21 cellular contexts compared by ENCODE assay signal in the genomic region with DNA sequence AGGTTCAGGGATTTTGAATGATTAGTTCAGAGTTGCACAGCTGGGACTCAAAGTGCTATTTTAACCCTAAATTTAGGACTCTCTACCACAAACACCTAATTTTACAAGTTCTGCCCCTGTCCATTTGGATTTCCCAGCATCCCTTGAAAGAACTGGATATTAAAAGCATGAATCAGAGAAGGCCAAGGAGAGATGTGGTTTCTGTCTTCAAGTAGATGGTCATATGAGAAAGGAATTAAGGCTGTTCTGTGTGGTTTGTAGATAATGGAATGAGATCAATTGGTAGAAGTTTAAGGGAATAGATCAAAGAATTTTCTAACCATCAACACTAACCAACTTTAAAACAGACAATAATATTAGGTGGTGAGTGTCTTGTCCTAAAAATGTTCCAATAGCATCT.
"Had no signal": no experiment of that assay in that cellular context is flagged by ENCODE, and none has a peak within 500 bp of the region (broad histone marks: within the 10 kb centered on the region; RNA-seq: fewer than 3 reads in every experiment).

No MANE protein-coding gene starts in this region.

- H3K9me3 ChIP-seq: colonic mucosa, gastroesophageal sphincter, heart left ventricle, lower lobe of right lung, pancreas, right atrium auricular region, spleen, thoracic aorta, transverse colon, upper lobe of right lung, uterus had no signal

- H2AFZ ChIP-seq: hepatocyte had no signal

- H3K27ac ChIP-seq: colonic mucosa, epithelial cell of prostate, foreskin keratinocyte, gastroesophageal sphincter, heart left ventricle, hepatocyte, lower lobe of right lung, pancreas, right atrium auricular region, spleen, thoracic aorta, transverse colon, upper lobe of right lung, uterus had no signal

- H3K4me2 ChIP-seq: hepatocyte had no signal

- H3K4me3 ChIP-seq: colonic mucosa, gastroesophageal sphincter, heart left ventricle, hepatocyte, lower lobe of right lung, pancreas, right atrium auricular region, spleen, thoracic aorta, transverse colon, upper lobe of right lung, uterus had no signal

- H3K79me2 ChIP-seq: hepatocyte had no signal

- DNase-seq: colonic mucosa; effector CD8-positive, alpha-beta T cell; endodermal cell; heart left ventricle; left ventricle myocardium superior; lower lobe of right lung; natural killer cell; pancreas; spleen; stimulated activated CD4-positive, alpha-beta T cell treated with anti-CD3 and anti-CD28 coated beads, Interleukin-4, amount 100 ng/mL, for 4 hours; stimulated activated naive CD8-positive, alpha-beta T cell treated with anti-CD3 and anti-CD28 coated beads, Interleukin-15, Interleukin-2, amounts not matched to agents 100 U/mL and 50 U/mL, for 24 hours; substantia nigra; transverse colon; upper lobe of right lung; uterus had no signal

- H3K27me3 ChIP-seq: colonic mucosa, gastroesophageal sphincter, heart left ventricle, hepatocyte, pancreas, right atrium auricular region, transverse colon, upper lobe of right lung, uterus had no signal

- H3K4me1 ChIP-seq: colonic mucosa, gastroesophageal sphincter, heart left ventricle, lower lobe of right lung, pancreas, right atrium auricular region, spleen, transverse colon, upper lobe of right lung, uterus had no signal

- H3K36me3 ChIP-seq: colonic mucosa, gastroesophageal sphincter, heart left ventricle, lower lobe of right lung, pancreas, right atrium auricular region, spleen, thoracic aorta, transverse colon, upper lobe of right lung, uterus had no signal
